Comparison of ENCODE assay signal across 8 cellular contexts in genomic region chr22:35838849-35839646, GRCh38.
DNase-seq lines count a peak whose midpoint lies in the region; ATAC-seq and TF ChIP-seq lines count a peak whose summit lies in the region.

No MANE protein-coding gene starts in this region.

- no peaks in the 10 kb centered on the region for H3K9me2 ChIP-seq in neural cell (ENCODE audit: insufficient read depth, low read length)

- no peak for TF ChIP-seq EP300 in neural cell (conservative IDR thresholded peaks at IDR 0.05; ENCODE audit: poor library complexity, severe bottlenecking)

- H3K27me3 ChIP-seq in esophagus (ENCODE audit: control insufficient read depth in 1 of 2, insufficient read depth in 2 of 2, low read length in 2 of 2) (no peaks in the 10 kb centered on the region), neural cell (ENCODE audit: insufficient read depth, low read depth, low read length) (no peaks in the 10 kb centered on the region)

- no peaks in the 10 kb centered on the region for H3K9me3 Mint-ChIP-seq in HFFc6
- no peaks in the 10 kb centered on the region for H3K9me3 Mint-ChIP-seq in T-cell

- H3K36me3 Mint-ChIP-seq in HFFc6 (ENCODE audit: low read depth), result peaks cover 12% of the 10 kb centered on the region; the same call in 1 of the 2 replicates
- H3K36me3 Mint-ChIP-seq in T-cell, result no peaks in the 10 kb centered on the region

- POLR2A ChIA-PET in RWPE1 (lab: Yijun Ruan, JAX; ENCODE audit: low non-redundant PET), result no interaction called here
- POLR2A ChIA-PET in T-cell (lab: Charles Lee), result no interaction called here

- H3K4me2 ChIP-seq in neural cell (ENCODE audit: low read length), result peak overlapping the region; percentile 42

- peaks cover 5% of the 10 kb centered on the region for H3F3A ChIP-seq in neural cell (ENCODE audit: insufficient read depth, low read length, poor library complexity, severe bottlenecking)

- peaks cover 75% of the 10 kb centered on the region for H3K79me2 ChIP-seq in neural cell (replicated peaks; ENCODE audit: insufficient read depth, low read length)

- H3K27ac Mint-ChIP-seq in HFFc6 (peak overlapping the region; percentile 76), T-cell (no peak overlapping the region)

- 13 to 16% methylated on average over 5 of the region's 5 CpGs for WGBS in esophagus, 2 donors

- CTCF ChIA-PET in RWPE1 (lab: Yijun Ruan, JAX) (interaction anchor here (0.6 to 0.8 kb wide), 3 partner anchors 87 to 152 kb away, joined by 3 read pairs; no protein-coding TSS in a partner anchor), T-cell (lab: Charles Lee) (no interaction called here)

- H3K4me3 ChIP-seq in esophagus (ENCODE audit: low read depth in 1 of 2, low read length in 2 of 2) (peak overlapping the region; percentile 6 to 68), neural cell (ENCODE audit: low read length) (peak overlapping the region; percentile 71)

- H3K4me1 Mint-ChIP-seq in HFFc6 (ENCODE audit: low read depth), result peaks cover 68% of the 10 kb centered on the region
- peaks cover 7 to 12% (median 10%) of the 10 kb centered on the region in 3 donors for H3K4me1 Mint-ChIP-seq in T-cell

- H3K9me3 ChIP-seq in esophagus (ENCODE audit: control insufficient read depth in 2 of 2, insufficient read depth in 1 of 2, low read depth in 1 of 2, low read length in 1 of 2), result no peaks in the 10 kb centered on the region
- H3K9me3 ChIP-seq in neural cell (ENCODE audit: low read length), result no peaks in the 10 kb centered on the region

- DNase-seq in AG08396 (ENCODE audit: low spot score) (peak; percentile 37), HFFc6 (peak; percentile 76), RWPE1 (ENCODE audit: low spot score) (peak; percentile 16), T-cell (no peak)

- H3K4me1 ChIP-seq in esophagus (ENCODE audit: control insufficient read depth in 2 of 2, insufficient read depth in 2 of 2, low read length in 1 of 2), result no peaks in the 10 kb centered on the region

- no peak for ATAC-seq in HG02763 (IDR thresholded peaks at IDR 0.05; ENCODE audit: unreplicated experiment)
- no peak for ATAC-seq in GM19023 (IDR thresholded peaks at IDR 0.05; ENCODE audit: unreplicated experiment)
- ATAC-seq in T-cell (replicated peaks in 1 of 4), result no peak

- TF ChIP-seq CTCF in HFFc6 (IDR thresholded peaks at IDR 0.05) (peak; percentile 72), RWPE1 (conservative IDR thresholded peaks at IDR 0.05; ENCODE audit: low read depth) (peak; percentile 67), neural cell (IDR thresholded peaks at IDR 0.05; ENCODE audit: poor library complexity, severe bottlenecking) (peak; percentile 61)

- peak overlapping the region; percentile 85 for H3K9ac ChIP-seq in neural cell (ENCODE audit: low read length)

- H3K36me3 ChIP-seq in esophagus (ENCODE audit: control insufficient read depth in 2 of 2, insufficient read depth in 2 of 2, low read length in 1 of 2) (no peaks in the 10 kb centered on the region), neural cell (ENCODE audit: insufficient read depth, low read length) (no peaks in the 10 kb centered on the region)

- H3K27ac ChIP-seq in RWPE1, result peak overlapping the region; percentile 73
- peak overlapping the region in 1 of 2 donors; percentile 49 for H3K27ac ChIP-seq in esophagus (ENCODE audit: low read depth in 2 of 2, low read length in 1 of 2)
- peak overlapping the region; percentile 94 for H3K27ac ChIP-seq in neural cell (ENCODE audit: low read length)

- TF ChIP-seq RAD21 in neural cell (conservative IDR thresholded peaks at IDR 0.05), result peak; percentile 59

- no peak overlapping the region for H2AFZ ChIP-seq in neural cell (ENCODE audit: low read depth, low read length)

- H3K27me3 Mint-ChIP-seq in HFFc6 (ENCODE audit: insufficient read depth) (peaks cover 2% of the 10 kb centered on the region), T-cell (peaks cover 19 to 20% of the 10 kb centered on the region in 2 donors)

- peak overlapping the region; percentile 97 for H3K4me3 Mint-ChIP-seq in HFFc6
- no peak overlapping the region for H3K4me3 Mint-ChIP-seq in T-cell

- H4K20me1 ChIP-seq in neural cell (ENCODE audit: insufficient read depth), result no peaks in the 10 kb centered on the region

TF ChIP-seq in neural cell, 6 proteins besides CTCF, POLR2A, EP300 and RAD21:
- TF ChIP-seq POLR2AphosphoS5 (IDR thresholded peaks at IDR 0.05), result peak; percentile 28
- no peak for TF ChIP-seq MXI1 (conservative IDR thresholded peaks at IDR 0.05; ENCODE audit: poor library complexity, severe bottlenecking)
- TF ChIP-seq EZH2 (IDR thresholded peaks at IDR 0.05; ENCODE audit: borderline replicate concordance, insufficient read depth, low read length, poor library complexity, severe bottlenecking), result no peak
- TF ChIP-seq TAF1 (IDR thresholded peaks at IDR 0.05; ENCODE audit: low read depth), result no peak
- TF ChIP-seq REST (IDR thresholded peaks at IDR 0.05; ENCODE audit: borderline replicate concordance), result peak; percentile 43
- TF ChIP-seq SMC3 (conservative IDR thresholded peaks at IDR 0.05; ENCODE audit: poor library complexity), result peak; percentile 69

Comparison
In these comparisons a context has a peak if more than half of its experiments do, and no peak if none do; other contexts are left out.
1. DNase-seq: peak in AG08396 (single experiment), HFFc6 (single experiment) and RWPE1 (single experiment); none in T-cell (0 of 34).
2. Peak in every context shown above with its lines, with median percentiles within 50 percentile points of each other: CTCF ChIP-seq.